1 cellular context compared by ENCODE assay signal in genomic region chr11:65278351-65278750, GRCh38.
TF ChIP-seq lines count a peak whose summit lies in the region.

No MANE protein-coding gene starts in this region.

TF ChIP-seq in K562, 482 proteins besides CTCF, POLR2A, EP300 and RAD21:
- TF ChIP-seq ZFPM2 (CRISPR knock-in tag; IDR thresholded peaks at IDR 0.05) (no peak), SMARCC2 (IDR thresholded peaks at IDR 0.05; ENCODE audit: low read depth) (no peak), NCOR1 (IDR thresholded peaks at IDR 0.05) (no peak), ZNF740 (CRISPR knock-in tag; IDR thresholded peaks at IDR 0.05) (no peak), ZNF740 (tag; IDR thresholded peaks at IDR 0.05) (no peak), NELFE (IDR thresholded peaks at IDR 0.05; ENCODE audit: insufficient read depth, insufficient read length) (no peak), ZNF124 (CRISPR knock-in tag; IDR thresholded peaks at IDR 0.05) (no peak), CREB1 (IDR thresholded peaks at IDR 0.05) (no peak), CREB1 (CRISPR knock-in tag; IDR thresholded peaks at IDR 0.05) (no peak), PHF21A (IDR thresholded peaks at IDR 0.05; ENCODE audit: borderline replicate concordance, low read depth) (no peak), ZFP1 (CRISPR knock-in tag; IDR thresholded peaks at IDR 0.05) (no peak), MITF (IDR thresholded peaks at IDR 0.05) (no peak), ETV1 (tag; conservative IDR thresholded peaks at IDR 0.05; ENCODE audit: low read depth) (no peak), MXI1 (IDR thresholded peaks at IDR 0.05; ENCODE audit: low read depth, low read length) (no peak)
- TF ChIP-seq, protein P1, sequence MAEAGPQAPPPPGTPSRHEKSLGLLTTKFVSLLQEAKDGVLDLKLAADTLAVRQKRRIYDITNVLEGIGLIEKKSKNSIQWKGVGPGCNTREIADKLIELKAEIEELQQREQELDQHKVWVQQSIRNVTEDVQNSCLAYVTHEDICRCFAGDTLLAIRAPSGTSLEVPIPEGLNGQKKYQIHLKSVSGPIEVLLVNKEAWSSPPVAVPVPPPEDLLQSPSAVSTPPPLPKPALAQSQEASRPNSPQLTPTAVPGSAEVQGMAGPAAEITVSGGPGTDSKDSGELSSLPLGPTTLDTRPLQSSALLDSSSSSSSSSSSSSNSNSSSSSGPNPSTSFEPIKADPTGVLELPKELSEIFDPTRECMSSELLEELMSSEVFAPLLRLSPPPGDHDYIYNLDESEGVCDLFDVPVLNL (CRISPR knock-in tag; IDR thresholded peaks at IDR 0.05; ENCODE audit: low read depth) = no peak
